In genomic region chr6:108263371-108263770, GRCh38 we compare ENCODE assay signal across 6 cellular contexts.
"Had no signal": no experiment of that assay in that cellular context is flagged by ENCODE, and none has a peak within 500 bp of the region (broad histone marks: within the 10 kb centered on the region; RNA-seq: fewer than 3 reads in every experiment).

No MANE protein-coding gene starts in this region.

- H3K9me3 Mint-ChIP-seq: GM23338, H9 had no signal

- H3K27ac Mint-ChIP-seq: GM23338, H9 had no signal

- ATAC-seq: GM23338, K562 had no signal

- DNase-seq: H9, HCEC 1CT, IMR-90, KG1 had no signal

- H3K4me1 Mint-ChIP-seq: GM23338 had no signal

- H3K4me3 Mint-ChIP-seq: GM23338, H9 had no signal
